ENCODE assay signal across 14 cellular contexts in the genomic region with DNA sequence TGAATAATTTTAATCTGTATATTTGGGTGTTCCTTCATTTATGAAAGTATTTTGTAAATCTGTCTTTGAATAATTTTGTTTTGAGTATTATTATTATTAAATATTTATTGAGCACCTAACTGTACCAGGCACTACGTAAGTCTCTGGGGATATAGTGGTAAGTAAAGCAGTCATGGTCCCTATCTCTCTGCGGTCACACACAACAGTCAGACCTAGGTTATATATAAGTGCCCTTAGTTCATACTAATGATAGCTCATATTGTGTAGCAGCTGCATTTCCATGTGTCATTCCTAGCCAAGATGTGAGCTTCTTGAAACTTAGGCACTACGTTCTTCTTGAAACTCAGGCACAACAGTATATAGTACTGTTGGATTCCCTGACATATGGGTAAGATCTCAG. TPM values are rescaled to one million over a fixed set of nuclear protein-coding genes. Genes with fewer than 3 reads are reported as not detected.
DNase-seq lines count a peak whose midpoint lies in the region; ATAC-seq, FAIRE-seq and TF ChIP-seq lines count a peak whose summit lies in the region.
"Had no signal": no experiment of that assay in that cellular context is flagged by ENCODE, and none has a peak within 500 bp of the region (broad histone marks: within the 10 kb centered on the region; RNA-seq: fewer than 3 reads in every experiment).

No MANE protein-coding gene starts in this region.

- ATAC-seq in GM19023 (IDR thresholded peaks at IDR 0.05; ENCODE audit: unreplicated experiment): peak; percentile 60
- peak; percentile 58 for ATAC-seq in HG03108 (IDR thresholded peaks at IDR 0.05; ENCODE audit: unreplicated experiment)
- ATAC-seq in HG03025 (IDR thresholded peaks at IDR 0.05; ENCODE audit: low FRiP score, unreplicated experiment): no peak

- no peaks in the 10 kb centered on the region for H3K9me1 ChIP-seq in endothelial cell of umbilical vein (replicated peaks; ENCODE audit: control insufficient read depth, extremely low read depth, insufficient read depth, low read length)

- H3K36me3 ChIP-seq in BLaER1 treated with 17β-estradiol and CSF1 and Interleukin-3, amounts not matched to agents 10 nM and 100 nM: peaks cover 48 to 83% (median 68%) of the 10 kb centered on the region in 11 experiments
- peaks cover 3% of the 10 kb centered on the region in 2 experiments for H3K36me3 ChIP-seq in endothelial cell of umbilical vein (ENCODE audit: control insufficient read depth in 2 of 2, extremely low read depth in 1 of 2, insufficient read depth in 2 of 2, low read length in 2 of 2)
- H3K36me3 ChIP-seq: adrenal gland had no signal

- peak overlapping the region in 3 of 11 experiments; percentile 3 to 37 (median 27); a peak in 2 of 22 replicates for H3K27ac ChIP-seq in BLaER1 treated with 17β-estradiol and CSF1 and Interleukin-3, amounts not matched to agents 10 nM and 100 nM
- H3K27ac ChIP-seq in endothelial cell of umbilical vein (ENCODE audit: insufficient read depth, low read depth, low read length): no peak overlapping the region

- intact Hi-C loops in endothelial cell of umbilical vein (cut with micrococcal nuclease): loop anchor here (2.0 kb wide), 1 partner anchor 40 kb away; no protein-coding TSS in a partner anchor

- CTCF ChIA-PET in endothelial cell of umbilical vein (lab: Charles Lee): interaction anchor here (1.0 to 2.6 kb wide), 16 partner anchors 8 to 132 kb away, joined by 3 to 28 read pairs (median 5); partner anchors contain the start of gene NKTR

- no peak for FAIRE-seq in endothelial cell of umbilical vein (lab: Jason Lieb, UNC)
- FAIRE-seq: HTR-8/SVneo had no signal

- no peak overlapping the region for H3K9ac ChIP-seq in BLaER1 treated with 17β-estradiol and CSF1 and Interleukin-3, amounts not matched to agents 10 nM and 100 nM
- H3K9ac ChIP-seq in endothelial cell of umbilical vein (replicated peaks; ENCODE audit: extremely low read depth, insufficient read depth, low read length): no peak overlapping the region

- no peak overlapping the region for H3K4me3 ChIP-seq in BLaER1 treated with 17β-estradiol and CSF1 and Interleukin-3, amounts not matched to agents 10 nM and 100 nM
- no peak overlapping the region for H3K4me3 ChIP-seq in endothelial cell of umbilical vein (replicated peaks in 1 of 3; ENCODE audit: insufficient read depth in 1 of 3, low read depth in 1 of 3, low read length in 3 of 3)
- H3K4me3 ChIP-seq: adrenal gland had no signal

- TF ChIP-seq POLR2A in endothelial cell of umbilical vein (IDR thresholded peaks at IDR 0.05; ENCODE audit: low read depth, low read length): no peak

- BruUV-seq in endothelial cell of umbilical vein (replicated peaks; lab: Mats Ljungman, UMichigan): no TSS peak

- no peak for TF ChIP-seq CTCF in endothelial cell of umbilical vein (IDR thresholded peaks at IDR 0.05; ENCODE audit: extremely low read depth in 1 of 2, insufficient read depth in 1 of 2, low read depth in 1 of 2, low read length in 2 of 2)

- peak overlapping the region in 6 of 11 experiments; percentile 7 to 50 (median 22); a peak in 9 of 22 replicates for H3K4me2 ChIP-seq in BLaER1 treated with 17β-estradiol and CSF1 and Interleukin-3, amounts not matched to agents 10 nM and 100 nM
- H3K4me2 ChIP-seq in endothelial cell of umbilical vein (ENCODE audit: insufficient read depth, low read length): no peak overlapping the region

- no peak overlapping the region for H2AFZ ChIP-seq in endothelial cell of umbilical vein (ENCODE audit: low read depth, low read length)

- peaks cover 5 to 39% (median 27%) of the 10 kb centered on the region in 10 experiments; a peak in 18 of 20 replicates for H3K4me1 ChIP-seq in BLaER1 treated with 17β-estradiol and CSF1 and Interleukin-3, amounts not matched to agents 10 nM and 100 nM
- H3K4me1 ChIP-seq in endothelial cell of umbilical vein (ENCODE audit: control insufficient read depth, extremely low read depth, insufficient read depth, low read length): peaks cover 32% of the 10 kb centered on the region

- dilution Hi-C loops in endothelial cell of umbilical vein (cut with MboI; ENCODE audit: extremely low pct_ligation_motif_present, low sequenced_read_pairs): no loop called here

- no peaks in the 10 kb centered on the region for H3K27me3 ChIP-seq in BLaER1 treated with 17β-estradiol and CSF1 and Interleukin-3, amounts not matched to agents 10 nM and 100 nM
- no peaks in the 10 kb centered on the region for H3K27me3 ChIP-seq in endothelial cell of umbilical vein (ENCODE audit: control insufficient read depth in 2 of 2, insufficient read depth in 2 of 2, low read length in 2 of 2)
- H3K27me3 ChIP-seq: adrenal gland had no signal

- no peaks in the 10 kb centered on the region for H3K9me3 ChIP-seq in BLaER1 treated with 17β-estradiol and CSF1 and Interleukin-3, amounts not matched to agents 10 nM and 100 nM (replicated peaks in 1 of 11)
- H3K9me3 ChIP-seq in endothelial cell of umbilical vein (replicated peaks; ENCODE audit: control insufficient read depth, insufficient read depth, low read length): no peaks in the 10 kb centered on the region
- H3K9me3 ChIP-seq: adrenal gland had no signal

- peaks cover 64 to 100% (median 87%) of the 10 kb centered on the region in 11 experiments; a peak in 20 of 22 replicates for H4K20me1 ChIP-seq in BLaER1 treated with 17β-estradiol and CSF1 and Interleukin-3, amounts not matched to agents 10 nM and 100 nM
- peaks cover 5% of the 10 kb centered on the region for H4K20me1 ChIP-seq in endothelial cell of umbilical vein (replicated peaks; ENCODE audit: control insufficient read depth, extremely low read depth, insufficient read depth, low read length)

- POLR2A ChIA-PET in endothelial cell of umbilical vein (lab: Charles Lee): interaction anchor here (1.0 kb wide), 1 partner anchor 24 kb away, joined by 3 read pairs; no protein-coding TSS in a partner anchor

- peaks cover 91% of the 10 kb centered on the region for H3K79me2 ChIP-seq in endothelial cell of umbilical vein (ENCODE audit: control insufficient read depth, insufficient read depth, low read length)

- DNase-seq in endothelial cell of umbilical vein (ENCODE audit: low read depth, low spot score): peak; percentile 22
- DNase-seq in OCI-M2 (lab: John Stamatoyannopoulos, UW; ENCODE audit: unreplicated experiment): no peak
- DNase-seq in AG08395 (ENCODE audit: low spot score): no peak
- DNase-seq in GOT3 (lab: John Stamatoyannopoulos, UW): no peak
- DNase-seq: activated CD4-positive, alpha-beta T cell treated with anti-CD3 and anti-CD28 coated beads, Interleukin-2, amount 50 U/mL, for 1 hour; adrenal gland; effector memory CD4-positive, alpha-beta T cell; NCI-H187 treated with DMSO at 0.1 percent for 48 hours; stimulated activated CD4-positive, alpha-beta T cell treated with anti-CD3 and anti-CD28 coated beads, Interleukin-12 subunit alpha, Interleukin-12 subunit beta, amount 100 ng/mL, for 4 hours had no signal

TF ChIP-seq in endothelial cell of umbilical vein, 7 proteins besides CTCF, POLR2A, EP300 and RAD21 (continues in another document):
- TF ChIP-seq MYC (IDR thresholded peaks at IDR 0.05; ENCODE audit: low read depth, low read length): no peak
- TF ChIP-seq GATA2 (IDR thresholded peaks at IDR 0.05; ENCODE audit: insufficient read depth, insufficient read length, low read depth, low read length): no peak
- TF ChIP-seq POLR2AphosphoS5 (IDR thresholded peaks at IDR 0.05; ENCODE audit: insufficient read depth, low read depth, low read length): no peak
- TF ChIP-seq EZH2 (IDR thresholded peaks at IDR 0.05; ENCODE audit: borderline replicate concordance, low read depth, low read length, severe bottlenecking): no peak
- no peak for TF ChIP-seq FOS (IDR thresholded peaks at IDR 0.05; ENCODE audit: borderline replicate concordance, insufficient read depth, low read length)

RNA-seq across cellular contexts. Expression of gene NKTR, which starts 12.4 kb away (rescaled TPM):
- total RNA-seq in endothelial cell of umbilical vein: 92.6 and 99.0 TPM in 2 replicates
- 22.3 and 27.4 TPM in 2 replicates for polyA plus RNA-seq in endothelial cell of umbilical vein
- polyA plus RNA-seq in endothelial cell of umbilical vein (2011; cell fraction: cytosol; rRNA removed): 8.7 and 14.4 TPM in 2 replicates
- polyA plus RNA-seq in endothelial cell of umbilical vein (2011; cell fraction: nucleus; rRNA removed): 257 and 378 TPM in 2 replicates
- 35.0 and 49.7 TPM in 2 replicates for polyA plus RNA-seq in endothelial cell of umbilical vein (2012)
- polyA minus RNA-seq in endothelial cell of umbilical vein: 51.7 and 60.7 TPM in 2 replicates
- polyA minus RNA-seq in endothelial cell of umbilical vein (2011; cell fraction: cytosol; rRNA and poly(A)+ RNA removed): 23.9 TPM
- polyA minus RNA-seq in endothelial cell of umbilical vein (2011; cell fraction: nucleus; rRNA and poly(A)+ RNA removed): 197 and 292 TPM in 2 replicates

RNA-seq across cellular contexts. Expression of gene SS18L2, which starts 22.3 kb away (rescaled TPM):
- total RNA-seq in endothelial cell of umbilical vein: 28.6 and 32.4 TPM in 2 replicates
- 14.5 and 20.3 TPM in 2 replicates for polyA plus RNA-seq in endothelial cell of umbilical vein
- 29.4 and 29.9 TPM in 2 replicates for polyA plus RNA-seq in endothelial cell of umbilical vein (2011; cell fraction: cytosol; rRNA removed)
- polyA plus RNA-seq in endothelial cell of umbilical vein (2011; cell fraction: nucleus; rRNA removed): 14.6 and 18.4 TPM in 2 replicates
- 34.1 and 53.8 TPM in 2 replicates for polyA plus RNA-seq in endothelial cell of umbilical vein (2012)
- 11.7 and 19.5 TPM in 2 replicates for polyA minus RNA-seq in endothelial cell of umbilical vein
- 12.2 TPM for polyA minus RNA-seq in endothelial cell of umbilical vein (2011; cell fraction: cytosol; rRNA and poly(A)+ RNA removed)
- 3.1 and 7.0 TPM in 2 replicates for polyA minus RNA-seq in endothelial cell of umbilical vein (2011; cell fraction: nucleus; rRNA and poly(A)+ RNA removed)

RNA-seq across cellular contexts. Expression of gene SEC22C, which starts 31.2 kb away (rescaled TPM):
- total RNA-seq in endothelial cell of umbilical vein: 60.7 and 61.9 TPM in 2 replicates
- 32.9 and 43.9 TPM in 2 replicates for polyA plus RNA-seq in endothelial cell of umbilical vein
- 36.5 and 37.4 TPM in 2 replicates for polyA plus RNA-seq in endothelial cell of umbilical vein (2011; cell fraction: cytosol; rRNA removed)
- polyA plus RNA-seq in endothelial cell of umbilical vein (2011; cell fraction: nucleus; rRNA removed): 51.9 and 57.1 TPM in 2 replicates
- polyA plus RNA-seq in endothelial cell of umbilical vein (2012): 37.3 and 53.1 TPM in 2 replicates
- 44.7 and 50.3 TPM in 2 replicates for polyA minus RNA-seq in endothelial cell of umbilical vein
- 15.2 TPM for polyA minus RNA-seq in endothelial cell of umbilical vein (2011; cell fraction: cytosol; rRNA and poly(A)+ RNA removed)
- 24.0 and 24.3 TPM in 2 replicates for polyA minus RNA-seq in endothelial cell of umbilical vein (2011; cell fraction: nucleus; rRNA and poly(A)+ RNA removed)

RNA-seq across cellular contexts. Expression of gene ZBTB47, which starts 40.6 kb away (rescaled TPM):
- 13.0 and 14.5 TPM in 2 replicates for total RNA-seq in endothelial cell of umbilical vein
- polyA plus RNA-seq in endothelial cell of umbilical vein: 10.6 and 13.2 TPM in 2 replicates
- 7.2 and 9.3 TPM in 2 replicates for polyA plus RNA-seq in endothelial cell of umbilical vein (2011; cell fraction: cytosol; rRNA removed)
- 13.6 and 17.0 TPM in 2 replicates for polyA plus RNA-seq in endothelial cell of umbilical vein (2011; cell fraction: nucleus; rRNA removed)
- 6.8 and 10.4 TPM in 2 replicates for polyA plus RNA-seq in endothelial cell of umbilical vein (2012)
- 13.2 and 16.9 TPM in 2 replicates for polyA minus RNA-seq in endothelial cell of umbilical vein
- 10.4 TPM for polyA minus RNA-seq in endothelial cell of umbilical vein (2011; cell fraction: cytosol; rRNA and poly(A)+ RNA removed)
- polyA minus RNA-seq in endothelial cell of umbilical vein (2011; cell fraction: nucleus; rRNA and poly(A)+ RNA removed): 7.6 and 13.3 TPM in 2 replicates
